ENCODE assay signal across 1 cellular context in the genomic region with DNA sequence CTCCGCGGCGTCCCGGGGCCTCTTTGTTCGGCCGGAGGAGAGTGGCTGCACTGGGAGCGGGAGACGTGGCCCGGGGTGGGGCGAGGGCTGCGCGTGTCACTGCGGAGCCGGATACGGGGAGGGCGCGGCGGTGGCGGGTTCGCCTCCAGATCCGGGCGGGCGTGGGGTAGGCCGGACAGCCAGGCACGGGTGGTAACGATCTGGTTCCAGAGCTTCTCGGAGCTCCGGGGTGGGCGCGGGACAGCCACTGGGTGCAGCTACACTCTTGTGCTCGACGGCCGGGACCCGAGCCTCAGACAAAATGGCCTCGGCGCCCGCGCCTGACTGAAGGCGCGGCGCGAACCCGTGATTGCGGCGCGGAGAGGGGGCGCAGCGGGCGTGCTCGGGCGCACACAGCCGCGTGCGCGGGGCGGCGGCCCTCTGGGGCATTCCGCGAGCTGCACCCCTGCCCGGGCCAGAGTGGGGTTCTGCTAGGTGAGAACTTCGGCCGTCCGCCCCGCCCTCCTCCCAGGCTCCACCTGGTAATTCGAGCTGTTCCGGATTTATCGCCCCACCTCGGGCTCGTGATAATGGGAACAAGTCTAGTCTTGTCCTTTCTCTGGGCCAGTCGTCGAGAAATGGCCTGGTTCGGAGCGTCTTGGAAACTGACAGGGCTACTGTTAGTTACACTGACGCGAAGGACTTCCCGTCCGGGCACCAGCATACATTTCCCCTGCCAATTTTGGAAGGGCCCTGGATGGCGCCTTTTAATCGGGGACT.
TF ChIP-seq lines count a peak whose summit lies in the region.

No MANE protein-coding gene starts in this region.

TF ChIP-seq in HepG2, 621 proteins besides CTCF, POLR2A, EP300 and RAD21 (continued from another document and continues in another):
- TF ChIP-seq ZNF362 (CRISPR knock-in tag; IDR thresholded peaks at IDR 0.05; ENCODE audit: borderline replicate concordance): peak; percentile 72; the same call in 1 of the 2 replicates
- no peak for TF ChIP-seq MIER2 (CRISPR knock-in tag; IDR thresholded peaks at IDR 0.05)
- TF ChIP-seq ZMAT3 (CRISPR knock-in tag; conservative IDR thresholded peaks at IDR 0.05): peak; percentile 91
- no peak for TF ChIP-seq ZNF775 (CRISPR knock-in tag; IDR thresholded peaks at IDR 0.05; ENCODE audit: borderline replicate concordance)
- TF ChIP-seq MAZ (IDR thresholded peaks at IDR 0.05; ENCODE audit: borderline replicate concordance, low read depth, low read length): peak; percentile 61; the same call in 1 of the 2 replicates
- no peak; the same call in 1 of the 2 replicates for TF ChIP-seq MAZ (CRISPR knock-in tag; IDR thresholded peaks at IDR 0.05; ENCODE audit: low read depth)
- no peak; the same call in 1 of the 2 replicates for TF ChIP-seq SOX13 (IDR thresholded peaks at IDR 0.05)
- TF ChIP-seq SOX13 (CRISPR knock-in tag; conservative IDR thresholded peaks at IDR 0.05 in 1 of 2, IDR thresholded peaks at IDR 0.05 in 1 of 2): peak in 1 of 2 experiments; percentile 72; a peak in 2 of 4 replicates
- TF ChIP-seq REL (CRISPR knock-in tag; conservative IDR thresholded peaks at IDR 0.05): peak; percentile 7; the same call in 1 of the 2 replicates
- TF ChIP-seq ZNF563 (CRISPR knock-in tag; IDR thresholded peaks at IDR 0.05): no peak; the same call in 1 of the 2 replicates
- no peak for TF ChIP-seq ZNF652 (CRISPR knock-in tag; IDR thresholded peaks at IDR 0.05; ENCODE audit: borderline replicate concordance, low read depth)
- peak; percentile 87 for TF ChIP-seq MED1 (CRISPR knock-in tag; IDR thresholded peaks at IDR 0.05)
- no peak for TF ChIP-seq ZNF17 (CRISPR knock-in tag; IDR thresholded peaks at IDR 0.05)
- TF ChIP-seq ATF1 (CRISPR knock-in tag; IDR thresholded peaks at IDR 0.05): no peak
- TF ChIP-seq ZNF788 (CRISPR knock-in tag; IDR thresholded peaks at IDR 0.05; ENCODE audit: borderline replicate concordance): no peak
- TF ChIP-seq THAP8 (CRISPR knock-in tag; IDR thresholded peaks at IDR 0.05; ENCODE audit: borderline replicate concordance): peak; percentile 48; the same call in 1 of the 2 replicates
- no peak for TF ChIP-seq KDM6A (CRISPR knock-in tag; IDR thresholded peaks at IDR 0.05; ENCODE audit: low read depth)
- 0 out of 2 replicates have a peak, but pooled peaks have one; percentile 40 for TF ChIP-seq ZNF552 (CRISPR knock-in tag; IDR thresholded peaks at IDR 0.05; ENCODE audit: borderline replicate concordance)
- TF ChIP-seq, protein P1, sequence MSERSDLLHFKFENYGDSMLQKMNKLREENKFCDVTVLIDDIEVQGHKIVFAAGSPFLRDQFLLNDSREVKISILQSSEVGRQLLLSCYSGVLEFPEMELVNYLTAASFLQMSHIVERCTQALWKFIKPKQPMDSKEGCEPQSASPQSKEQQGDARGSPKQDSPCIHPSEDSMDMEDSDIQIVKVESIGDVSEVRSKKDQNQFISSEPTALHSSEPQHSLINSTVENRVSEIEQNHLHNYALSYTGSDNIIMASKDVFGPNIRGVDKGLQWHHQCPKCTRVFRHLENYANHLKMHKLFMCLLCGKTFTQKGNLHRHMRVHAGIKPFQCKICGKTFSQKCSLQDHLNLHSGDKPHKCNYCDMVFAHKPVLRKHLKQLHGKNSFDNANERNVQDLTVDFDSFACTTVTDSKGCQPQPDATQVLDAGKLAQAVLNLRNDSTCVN (CRISPR knock-in tag; IDR thresholded peaks at IDR 0.05; ENCODE audit: borderline replicate concordance): peak; percentile 52; the same call in 1 of the 2 replicates
- TF ChIP-seq, protein P2, sequence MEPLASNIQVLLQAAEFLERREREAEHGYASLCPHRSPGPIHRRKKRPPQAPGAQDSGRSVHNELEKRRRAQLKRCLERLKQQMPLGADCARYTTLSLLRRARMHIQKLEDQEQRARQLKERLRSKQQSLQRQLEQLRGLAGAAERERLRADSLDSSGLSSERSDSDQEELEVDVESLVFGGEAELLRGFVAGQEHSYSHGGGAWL (CRISPR knock-in tag; IDR thresholded peaks at IDR 0.05): peak; percentile 83
- no peak for TF ChIP-seq IKZF1 (IDR thresholded peaks at IDR 0.05)
- peak; percentile 55; the same call in 1 of the 2 replicates for TF ChIP-seq RFXAP (CRISPR knock-in tag; IDR thresholded peaks at IDR 0.05; ENCODE audit: borderline replicate concordance)
- TF ChIP-seq ZNF577 (CRISPR knock-in tag; IDR thresholded peaks at IDR 0.05; ENCODE audit: borderline replicate concordance, low read depth): no peak
- TF ChIP-seq, protein P3, sequence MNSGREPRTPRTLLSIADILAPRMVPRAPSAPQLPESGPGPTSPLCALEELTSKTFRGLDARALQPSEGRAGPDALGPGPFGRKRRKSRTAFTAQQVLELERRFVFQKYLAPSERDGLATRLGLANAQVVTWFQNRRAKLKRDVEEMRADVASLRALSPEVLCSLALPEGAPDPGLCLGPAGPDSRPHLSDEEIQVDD (CRISPR knock-in tag; IDR thresholded peaks at IDR 0.05; ENCODE audit: borderline replicate concordance): no peak
- no peak for TF ChIP-seq ATRX (CRISPR knock-in tag; IDR thresholded peaks at IDR 0.05; ENCODE audit: borderline replicate concordance)
- TF ChIP-seq TBX2 (CRISPR knock-in tag; IDR thresholded peaks at IDR 0.05; ENCODE audit: borderline replicate concordance): peak; percentile 93
- peak; percentile 73 for TF ChIP-seq ZNF317 (CRISPR knock-in tag; IDR thresholded peaks at IDR 0.05)
- TF ChIP-seq, protein P4, sequence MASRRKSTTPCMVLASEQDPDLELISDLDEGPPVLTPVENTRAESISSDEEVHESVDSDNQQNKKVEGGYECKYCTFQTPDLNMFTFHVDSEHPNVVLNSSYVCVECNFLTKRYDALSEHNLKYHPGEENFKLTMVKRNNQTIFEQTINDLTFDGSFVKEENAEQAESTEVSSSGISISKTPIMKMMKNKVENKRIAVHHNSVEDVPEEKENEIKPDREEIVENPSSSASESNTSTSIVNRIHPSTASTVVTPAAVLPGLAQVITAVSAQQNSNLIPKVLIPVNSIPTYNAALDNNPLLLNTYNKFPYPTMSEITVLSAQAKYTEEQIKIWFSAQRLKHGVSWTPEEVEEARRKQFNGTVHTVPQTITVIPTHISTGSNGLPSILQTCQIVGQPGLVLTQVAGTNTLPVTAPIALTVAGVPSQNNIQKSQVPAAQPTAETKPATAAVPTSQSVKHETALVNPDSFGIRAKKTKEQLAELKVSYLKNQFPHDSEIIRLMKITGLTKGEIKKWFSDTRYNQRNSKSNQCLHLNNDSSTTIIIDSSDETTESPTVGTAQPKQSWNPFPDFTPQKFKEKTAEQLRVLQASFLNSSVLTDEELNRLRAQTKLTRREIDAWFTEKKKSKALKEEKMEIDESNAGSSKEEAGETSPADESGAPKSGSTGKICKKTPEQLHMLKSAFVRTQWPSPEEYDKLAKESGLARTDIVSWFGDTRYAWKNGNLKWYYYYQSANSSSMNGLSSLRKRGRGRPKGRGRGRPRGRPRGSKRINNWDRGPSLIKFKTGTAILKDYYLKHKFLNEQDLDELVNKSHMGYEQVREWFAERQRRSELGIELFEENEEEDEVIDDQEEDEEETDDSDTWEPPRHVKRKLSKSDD (CRISPR knock-in tag; IDR thresholded peaks at IDR 0.05; ENCODE audit: low read depth): no peak
- TF ChIP-seq MXD4 (CRISPR knock-in tag; IDR thresholded peaks at IDR 0.05): peak; percentile 80
- no peak for TF ChIP-seq CHCHD3 (CRISPR knock-in tag; IDR thresholded peaks at IDR 0.05)
- TF ChIP-seq ZNF724P (CRISPR knock-in tag; IDR thresholded peaks at IDR 0.05; ENCODE audit: borderline replicate concordance): no peak; the same call in 1 of the 2 replicates
- no peak for TF ChIP-seq U2AF2 (IDR thresholded peaks at IDR 0.05; ENCODE audit: low read depth, low read length)
- TF ChIP-seq MED8 (CRISPR knock-in tag; IDR thresholded peaks at IDR 0.05; ENCODE audit: insufficient replicate concordance): peak; percentile 76
- peak; percentile 96 for TF ChIP-seq RORA (CRISPR knock-in tag; IDR thresholded peaks at IDR 0.05)
- peak; percentile 83 for TF ChIP-seq KDM4B (CRISPR knock-in tag; IDR thresholded peaks at IDR 0.05)
- TF ChIP-seq ZNF484 (CRISPR knock-in tag; IDR thresholded peaks at IDR 0.05; ENCODE audit: borderline replicate concordance, low read depth): peak; percentile 29; the same call in 1 of the 2 replicates
- no peak; the same call in 1 of the 2 replicates for TF ChIP-seq ZNF292 (CRISPR knock-in tag; IDR thresholded peaks at IDR 0.05; ENCODE audit: borderline replicate concordance, low read depth)
- TF ChIP-seq JUNB (CRISPR knock-in tag; IDR thresholded peaks at IDR 0.05; ENCODE audit: borderline replicate concordance): no peak; the same call in 1 of the 2 replicates
- no peak; the same call in 1 of the 2 replicates for TF ChIP-seq YEATS2 (CRISPR knock-in tag; IDR thresholded peaks at IDR 0.05; ENCODE audit: borderline replicate concordance)
- no peak; the same call in none of the 2 replicates for TF ChIP-seq KLF12 (CRISPR knock-in tag; IDR thresholded peaks at IDR 0.05; ENCODE audit: borderline replicate concordance)
- no peak; the same call in none of the 2 replicates for TF ChIP-seq STAG1 (CRISPR knock-in tag; IDR thresholded peaks at IDR 0.05)
- 0 out of 2 replicates have a peak, but pooled peaks have one; percentile 13 for TF ChIP-seq RXRB (CRISPR knock-in tag; IDR thresholded peaks at IDR 0.05; ENCODE audit: borderline replicate concordance)
- TF ChIP-seq RFX5 (IDR thresholded peaks at IDR 0.05; ENCODE audit: low read depth, low read length): no peak
- TF ChIP-seq ZNF569 (CRISPR knock-in tag; IDR thresholded peaks at IDR 0.05; ENCODE audit: borderline replicate concordance): no peak
- no peak for TF ChIP-seq SSRP1 (CRISPR knock-in tag; IDR thresholded peaks at IDR 0.05)
- TF ChIP-seq, protein P5, sequence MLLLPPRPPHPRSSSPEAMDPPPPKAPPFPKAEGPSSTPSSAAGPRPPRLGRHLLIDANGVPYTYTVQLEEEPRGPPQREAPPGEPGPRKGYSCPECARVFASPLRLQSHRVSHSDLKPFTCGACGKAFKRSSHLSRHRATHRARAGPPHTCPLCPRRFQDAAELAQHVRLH (CRISPR knock-in tag; IDR thresholded peaks at IDR 0.05; ENCODE audit: borderline replicate concordance, low read depth): peak; percentile 46; the same call in 1 of the 2 replicates
- 0 out of 2 replicates have a peak, but pooled peaks have one; percentile 79 for TF ChIP-seq SRY (CRISPR knock-in tag; IDR thresholded peaks at IDR 0.05)
- 0 out of 2 replicates have a peak, but pooled peaks have one; percentile 34 for TF ChIP-seq ZNF225 (CRISPR knock-in tag; IDR thresholded peaks at IDR 0.05)
- TF ChIP-seq, protein P6, sequence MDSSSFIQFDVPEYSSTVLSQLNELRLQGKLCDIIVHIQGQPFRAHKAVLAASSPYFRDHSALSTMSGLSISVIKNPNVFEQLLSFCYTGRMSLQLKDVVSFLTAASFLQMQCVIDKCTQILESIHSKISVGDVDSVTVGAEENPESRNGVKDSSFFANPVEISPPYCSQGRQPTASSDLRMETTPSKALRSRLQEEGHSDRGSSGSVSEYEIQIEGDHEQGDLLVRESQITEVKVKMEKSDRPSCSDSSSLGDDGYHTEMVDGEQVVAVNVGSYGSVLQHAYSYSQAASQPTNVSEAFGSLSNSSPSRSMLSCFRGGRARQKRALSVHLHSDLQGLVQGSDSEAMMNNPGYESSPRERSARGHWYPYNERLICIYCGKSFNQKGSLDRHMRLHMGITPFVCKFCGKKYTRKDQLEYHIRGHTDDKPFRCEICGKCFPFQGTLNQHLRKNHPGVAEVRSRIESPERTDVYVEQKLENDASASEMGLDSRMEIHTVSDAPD (CRISPR knock-in tag; IDR thresholded peaks at IDR 0.05): peak; percentile 77; the same call in 1 of the 2 replicates
- no peak; the same call in 1 of the 2 replicates for TF ChIP-seq ZNF619 (CRISPR knock-in tag; IDR thresholded peaks at IDR 0.05)
- TF ChIP-seq NFATC3 (CRISPR knock-in tag; IDR thresholded peaks at IDR 0.05): no peak
- TF ChIP-seq KLF6 (CRISPR knock-in tag; IDR thresholded peaks at IDR 0.05): peak; percentile 92
- no peak for TF ChIP-seq GPBP1L1 (CRISPR knock-in tag; IDR thresholded peaks at IDR 0.05)
- TF ChIP-seq ZNF850 (CRISPR knock-in tag; conservative IDR thresholded peaks at IDR 0.05): peak; percentile 87; the same call in 1 of the 2 replicates
- TF ChIP-seq NCOR1 (IDR thresholded peaks at IDR 0.05; ENCODE audit: borderline replicate concordance, low read length): no peak; the same call in 1 of the 2 replicates
- peak; percentile 69; the same call in 1 of the 2 replicates for TF ChIP-seq ZSCAN9 (CRISPR knock-in tag; IDR thresholded peaks at IDR 0.05; ENCODE audit: borderline replicate concordance)
- TF ChIP-seq MEIS2 (CRISPR knock-in tag; IDR thresholded peaks at IDR 0.05): peak; percentile 41; the same call in 1 of the 2 replicates
- TF ChIP-seq YEATS4 (CRISPR knock-in tag; IDR thresholded peaks at IDR 0.05; ENCODE audit: borderline replicate concordance): peak; percentile 83
